In the genomic region with DNA sequence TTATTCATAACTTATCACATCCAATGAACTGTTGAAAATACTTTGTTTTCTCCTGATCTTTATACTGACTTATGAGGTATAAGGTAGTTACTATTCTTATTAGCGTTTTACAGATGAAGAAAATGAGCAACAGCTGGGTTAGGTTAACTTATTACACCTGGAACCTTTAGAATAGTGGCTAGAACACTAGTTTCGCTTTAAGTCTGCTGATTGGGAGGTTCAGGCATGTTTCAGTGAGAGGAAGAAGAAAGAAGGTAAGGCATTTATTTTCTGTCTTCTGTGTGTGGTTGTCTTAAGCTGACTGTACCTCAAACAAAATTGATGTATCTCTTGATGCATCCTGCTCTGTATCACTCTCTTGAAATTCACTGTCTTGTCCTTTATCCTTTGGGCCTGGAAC, we compare ENCODE assay signal across 6 cellular contexts.
"Had no signal": no experiment of that assay in that cellular context is flagged by ENCODE, and none has a peak within 500 bp of the region (broad histone marks: within the 10 kb centered on the region; RNA-seq: fewer than 3 reads in every experiment).

No MANE protein-coding gene starts in this region.

- H3K27ac ChIP-seq: HL-60 had no signal

- H3K27me3 Mint-ChIP-seq: IgD-negative memory B cell had no signal

- H3K27ac Mint-ChIP-seq: IgD-negative memory B cell had no signal

- H3K36me3 Mint-ChIP-seq: IgD-negative memory B cell had no signal

- H3K4me1 Mint-ChIP-seq: IgD-negative memory B cell had no signal

- DNase-seq: IMR-90, KBM-7 had no signal

- ATAC-seq: HepG2, K562 had no signal

- H3K4me3 Mint-ChIP-seq: IgD-negative memory B cell had no signal

- H3K4me3 ChIP-seq: K562 had no signal
